Comparison of ENCODE assay signal across 1 cellular context in genomic region chr17:17703608-17703919, GRCh38.
TF ChIP-seq lines count a peak whose summit lies in the region.

No MANE protein-coding gene starts in this region.

TF ChIP-seq in IMR-90, 13 proteins besides CTCF, POLR2A, EP300 and RAD21:
- TF ChIP-seq RCOR1 (IDR thresholded peaks at IDR 0.05; ENCODE audit: insufficient replicate concordance, low read length), result no peak
- no peak for TF ChIP-seq MXI1 (IDR thresholded peaks at IDR 0.05; ENCODE audit: borderline replicate concordance, low read depth, low read length)
- no peak for TF ChIP-seq FOS (IDR thresholded peaks at IDR 0.05; ENCODE audit: low read depth, low read length)
- TF ChIP-seq MAFK (IDR thresholded peaks at IDR 0.05; ENCODE audit: low read depth, low read length), result no peak
- TF ChIP-seq NFE2L2 (IDR thresholded peaks at IDR 0.05; ENCODE audit: low read depth, low read length), result no peak
- no peak for TF ChIP-seq SMC3 (IDR thresholded peaks at IDR 0.05; ENCODE audit: low read depth, low read length)
- no peak for TF ChIP-seq CHD1 (IDR thresholded peaks at IDR 0.05; ENCODE audit: low read depth, low read length)
- TF ChIP-seq, protein P1, sequence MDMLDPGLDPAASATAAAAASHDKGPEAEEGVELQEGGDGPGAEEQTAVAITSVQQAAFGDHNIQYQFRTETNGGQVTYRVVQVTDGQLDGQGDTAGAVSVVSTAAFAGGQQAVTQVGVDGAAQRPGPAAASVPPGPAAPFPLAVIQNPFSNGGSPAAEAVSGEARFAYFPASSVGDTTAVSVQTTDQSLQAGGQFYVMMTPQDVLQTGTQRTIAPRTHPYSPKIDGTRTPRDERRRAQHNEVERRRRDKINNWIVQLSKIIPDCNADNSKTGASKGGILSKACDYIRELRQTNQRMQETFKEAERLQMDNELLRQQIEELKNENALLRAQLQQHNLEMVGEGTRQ (IDR thresholded peaks at IDR 0.05; ENCODE audit: low read depth, low read length), result no peak
- TF ChIP-seq, protein P2, sequence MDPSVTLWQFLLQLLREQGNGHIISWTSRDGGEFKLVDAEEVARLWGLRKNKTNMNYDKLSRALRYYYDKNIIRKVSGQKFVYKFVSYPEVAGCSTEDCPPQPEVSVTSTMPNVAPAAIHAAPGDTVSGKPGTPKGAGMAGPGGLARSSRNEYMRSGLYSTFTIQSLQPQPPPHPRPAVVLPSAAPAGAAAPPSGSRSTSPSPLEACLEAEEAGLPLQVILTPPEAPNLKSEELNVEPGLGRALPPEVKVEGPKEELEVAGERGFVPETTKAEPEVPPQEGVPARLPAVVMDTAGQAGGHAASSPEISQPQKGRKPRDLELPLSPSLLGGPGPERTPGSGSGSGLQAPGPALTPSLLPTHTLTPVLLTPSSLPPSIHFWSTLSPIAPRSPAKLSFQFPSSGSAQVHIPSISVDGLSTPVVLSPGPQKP (IDR thresholded peaks at IDR 0.05; ENCODE audit: borderline replicate concordance, low read depth, low read length), result no peak
- TF ChIP-seq MAZ (IDR thresholded peaks at IDR 0.05; ENCODE audit: borderline replicate concordance, low read depth, low read length), result no peak
- no peak for TF ChIP-seq RFX5 (IDR thresholded peaks at IDR 0.05; ENCODE audit: low read depth, low read length)
- TF ChIP-seq BHLHE40 (IDR thresholded peaks at IDR 0.05; ENCODE audit: low read depth, low read length), result no peak
- TF ChIP-seq CEBPB (IDR thresholded peaks at IDR 0.05; ENCODE audit: low read depth, low read length), result no peak
TF ChIP-seq in IMR-90: peak in this region for 0.
